Comparison of ENCODE assay signal across 9 cellular contexts in the genomic region with DNA sequence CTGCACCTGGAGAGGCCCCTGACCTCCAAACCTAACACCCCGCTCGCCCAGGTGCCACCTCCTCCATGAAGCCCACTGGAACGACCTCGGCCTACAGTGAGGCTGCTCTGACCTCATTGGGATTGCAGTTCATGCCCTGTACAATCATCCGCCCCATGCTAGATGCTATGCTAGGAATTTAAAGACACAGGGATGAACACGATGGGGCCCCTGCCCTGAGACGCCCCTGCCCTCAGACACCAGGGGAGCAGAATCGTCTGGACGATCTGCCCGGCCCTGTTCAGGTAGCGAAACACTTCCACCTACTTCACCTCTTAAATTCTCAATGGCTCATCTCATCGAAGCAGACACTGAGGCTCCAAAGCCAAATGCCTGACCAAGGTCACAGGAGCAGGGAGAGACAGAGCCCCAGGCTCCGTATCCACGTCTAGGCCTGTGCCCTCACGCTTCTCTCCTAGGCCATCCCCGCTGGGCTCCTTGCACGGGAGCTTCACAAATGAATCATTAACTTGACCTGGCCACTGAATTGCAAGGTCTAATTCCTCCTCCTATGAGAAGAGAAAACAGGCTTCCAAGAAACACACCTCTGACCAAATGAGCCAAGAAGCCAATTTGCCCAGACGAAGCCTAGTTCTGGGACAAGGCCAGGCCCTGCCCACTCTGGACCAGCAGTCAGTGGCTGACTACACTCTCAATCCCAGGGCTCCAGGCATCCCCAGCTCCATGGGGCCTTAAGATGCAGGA. TPM values are rescaled to one million over a fixed set of nuclear protein-coding genes. Genes with fewer than 3 reads are reported as not detected.
DNase-seq lines count a peak whose midpoint lies in the region; TF ChIP-seq lines count a peak whose summit lies in the region.
"Had no signal": no experiment of that assay in that cellular context is flagged by ENCODE, and none has a peak within 500 bp of the region (broad histone marks: within the 10 kb centered on the region; RNA-seq: fewer than 3 reads in every experiment).

No MANE protein-coding gene starts in this region.

- peak; percentile 49 for DNase-seq in DMS53 (lab: John Stamatoyannopoulos, UW)
- no peak for DNase-seq in chondrocyte (ENCODE audit: low spot score)
- no peak for DNase-seq in neural crest cell (ENCODE audit: low read depth, low spot score)
- DNase-seq in activated CD4-positive, alpha-beta T cell treated with anti-CD3 and anti-CD28 coated beads for 1 hour = no peak
- no peak for DNase-seq in posterior vena cava (ENCODE audit: low spot score)
- no peak for DNase-seq in activated CD4-positive, alpha-beta T cell treated with anti-CD3 and anti-CD28 coated beads for 4 hours
- no peak for DNase-seq in medulla oblongata (ENCODE audit: extremely low spot score)
- DNase-seq: NCI-H524 treated with DMSO at 0.1 percent for 48 hours had no signal

- TF ChIP-seq RAD21 in Ishikawa (IDR thresholded peaks at IDR 0.05; ENCODE audit: low read depth) = no peak

- intact Hi-C loops in posterior vena cava (cut with DNase I) = no loop called here

- H3K9me3 Mint-ChIP-seq in chondrocyte (ENCODE audit: low read depth) (peaks cover 6% of the 10 kb centered on the region), neural crest cell (peaks cover 5% of the 10 kb centered on the region)

- H3K27ac Mint-ChIP-seq in chondrocyte (ENCODE audit: unreplicated experiment) (peak overlapping the region; percentile 81), neural crest cell (ENCODE audit: unreplicated experiment) (peak overlapping the region; percentile 91)

- no peaks in the 10 kb centered on the region for H3K27me3 Mint-ChIP-seq in chondrocyte (ENCODE audit: low read depth)
- no peaks in the 10 kb centered on the region for H3K27me3 Mint-ChIP-seq in neural crest cell (ENCODE audit: low read depth)

- H3K4me1 Mint-ChIP-seq in chondrocyte (ENCODE audit: low read depth) (peaks cover 27% of the 10 kb centered on the region), neural crest cell (peaks cover 35% of the 10 kb centered on the region)

- TF ChIP-seq EP300 in Ishikawa (IDR thresholded peaks at IDR 0.05; ENCODE audit: borderline replicate concordance) = no peak; the same call in 1 of the 2 replicates

- H3K4me3 Mint-ChIP-seq in chondrocyte (ENCODE audit: unreplicated experiment) = no peak overlapping the region
- no peak overlapping the region for H3K4me3 Mint-ChIP-seq in neural crest cell

- TF ChIP-seq CTCF in chondrocyte (IDR thresholded peaks at IDR 0.05) = no peak
- no peak for TF ChIP-seq CTCF in neural crest cell (conservative IDR thresholded peaks at IDR 0.05)

- H3K36me3 Mint-ChIP-seq in chondrocyte (ENCODE audit: low read depth) (no peaks in the 10 kb centered on the region), neural crest cell (ENCODE audit: low read depth) (no peaks in the 10 kb centered on the region)

TF ChIP-seq in Ishikawa, 13 proteins besides CTCF, POLR2A, EP300 and RAD21:
- TF ChIP-seq ZBTB7A (IDR thresholded peaks at IDR 0.05; ENCODE audit: low read depth) (no peak), CEBPB (IDR thresholded peaks at IDR 0.05) (no peak), TEAD4 (IDR thresholded peaks at IDR 0.05) (no peak), NFIC (IDR thresholded peaks at IDR 0.05) (peak; percentile 38), FOXM1 (IDR thresholded peaks at IDR 0.05; ENCODE audit: borderline replicate concordance, low read depth) (no peak), TCF12 (IDR thresholded peaks at IDR 0.05; ENCODE audit: low read depth) (no peak)
- TF ChIP-seq, protein P1, sequence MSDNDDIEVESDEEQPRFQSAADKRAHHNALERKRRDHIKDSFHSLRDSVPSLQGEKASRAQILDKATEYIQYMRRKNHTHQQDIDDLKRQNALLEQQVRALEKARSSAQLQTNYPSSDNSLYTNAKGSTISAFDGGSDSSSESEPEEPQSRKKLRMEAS (IDR thresholded peaks at IDR 0.05) = peak; percentile 27; the same call in 1 of the 2 replicates
- TF ChIP-seq, protein P2, sequence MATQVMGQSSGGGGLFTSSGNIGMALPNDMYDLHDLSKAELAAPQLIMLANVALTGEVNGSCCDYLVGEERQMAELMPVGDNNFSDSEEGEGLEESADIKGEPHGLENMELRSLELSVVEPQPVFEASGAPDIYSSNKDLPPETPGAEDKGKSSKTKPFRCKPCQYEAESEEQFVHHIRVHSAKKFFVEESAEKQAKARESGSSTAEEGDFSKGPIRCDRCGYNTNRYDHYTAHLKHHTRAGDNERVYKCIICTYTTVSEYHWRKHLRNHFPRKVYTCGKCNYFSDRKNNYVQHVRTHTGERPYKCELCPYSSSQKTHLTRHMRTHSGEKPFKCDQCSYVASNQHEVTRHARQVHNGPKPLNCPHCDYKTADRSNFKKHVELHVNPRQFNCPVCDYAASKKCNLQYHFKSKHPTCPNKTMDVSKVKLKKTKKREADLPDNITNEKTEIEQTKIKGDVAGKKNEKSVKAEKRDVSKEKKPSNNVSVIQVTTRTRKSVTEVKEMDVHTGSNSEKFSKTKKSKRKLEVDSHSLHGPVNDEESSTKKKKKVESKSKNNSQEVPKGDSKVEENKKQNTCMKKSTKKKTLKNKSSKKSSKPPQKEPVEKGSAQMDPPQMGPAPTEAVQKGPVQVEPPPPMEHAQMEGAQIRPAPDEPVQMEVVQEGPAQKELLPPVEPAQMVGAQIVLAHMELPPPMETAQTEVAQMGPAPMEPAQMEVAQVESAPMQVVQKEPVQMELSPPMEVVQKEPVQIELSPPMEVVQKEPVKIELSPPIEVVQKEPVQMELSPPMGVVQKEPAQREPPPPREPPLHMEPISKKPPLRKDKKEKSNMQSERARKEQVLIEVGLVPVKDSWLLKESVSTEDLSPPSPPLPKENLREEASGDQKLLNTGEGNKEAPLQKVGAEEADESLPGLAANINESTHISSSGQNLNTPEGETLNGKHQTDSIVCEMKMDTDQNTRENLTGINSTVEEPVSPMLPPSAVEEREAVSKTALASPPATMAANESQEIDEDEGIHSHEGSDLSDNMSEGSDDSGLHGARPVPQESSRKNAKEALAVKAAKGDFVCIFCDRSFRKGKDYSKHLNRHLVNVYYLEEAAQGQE (IDR thresholded peaks at IDR 0.05; ENCODE audit: low read depth) = no peak
TF ChIP-seq in Ishikawa: peak in this region for 2.

RNA-seq across cellular contexts. Expression of a gene that starts 35.2 kb away (rescaled TPM):
- total RNA-seq in chondrocyte = 20.1 to 30.0 TPM (median 20.4 TPM) in 3 replicates
- total RNA-seq in neural crest cell = 50.9 and 54.8 TPM in 2 replicates
- total RNA-seq in posterior vena cava = 10 to 100 TPM; 13.0 to 14.3 TPM
